ENCODE assay signal across 18 cellular contexts in the genomic region with DNA sequence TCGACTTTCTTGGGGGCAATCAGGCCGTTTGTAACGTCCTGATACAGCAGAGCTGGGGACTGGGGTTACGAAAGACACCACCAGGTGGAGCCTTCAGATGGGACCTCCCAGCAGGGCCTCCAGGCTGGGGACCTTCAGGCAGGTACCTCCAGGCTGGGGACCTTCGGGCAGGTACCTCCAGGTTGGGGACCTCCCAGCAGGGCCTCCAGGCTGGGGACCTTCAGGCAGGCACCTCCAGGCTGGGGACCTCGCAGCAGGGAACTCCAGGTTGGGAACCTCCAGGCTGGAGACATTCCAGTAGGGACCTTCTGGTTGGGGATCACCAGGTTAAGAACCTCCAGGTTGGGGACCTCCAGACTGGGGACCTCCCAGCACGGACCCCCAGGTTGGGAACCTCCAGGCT. TPM values are rescaled to one million over a fixed set of nuclear protein-coding genes. Genes with fewer than 3 reads are reported as not detected.
DNase-seq lines count a peak whose midpoint lies in the region; ATAC-seq, FAIRE-seq and TF ChIP-seq lines count a peak whose summit lies in the region.
"Had no signal": no experiment of that assay in that cellular context is flagged by ENCODE, and none has a peak within 500 bp of the region (broad histone marks: within the 10 kb centered on the region; RNA-seq: fewer than 3 reads in every experiment).

No MANE protein-coding gene starts in this region.

- no peaks in the 10 kb centered on the region for H3K27me3 ChIP-seq in K562 (ENCODE audit: control insufficient read depth in 2 of 2, insufficient read depth in 2 of 2, low read length in 2 of 2)
- H3K27me3 ChIP-seq: dorsolateral prefrontal cortex, Peyer's patch had no signal

- WGBS in K562 (ENCODE audit: insufficient coverage, low coverage, missing lambda C conversion rate) = 72% methylated on average over 7 of the region's 7 CpGs

- ATAC-seq in K562 = peak; percentile 40
- no peak for ATAC-seq in naive B cell (ENCODE audit: low read depth in 2 of 2)
- ATAC-seq: activated T-helper 17 cell treated with anti-CD3 and anti-CD28 coated beads, Interleukin-2, amount 50 U/mL, for 72 hours; T-helper 17 cell had no signal

- peaks cover 42 to 59% (median 52%) of the 10 kb centered on the region in 3 donors for H3K4me1 Mint-ChIP-seq in naive B cell
- H3K4me1 Mint-ChIP-seq in CD14-positive monocyte = peaks cover 15% of the 10 kb centered on the region

- CTCF ChIA-PET in K562 (lab: Yijun Ruan, JAX; ENCODE audit: low intra/inter-chr PET ratio) = interaction anchor here (0.6 kb wide), 1 partner anchor 154 kb away, joined by 4 read pairs; no protein-coding TSS in a partner anchor

- no peak overlapping the region for H3K4me2 ChIP-seq in K562 (ENCODE audit: insufficient read depth, low read length)

- in situ Hi-C loops in K562 (cut with MboI) = no loop called here

- H3K27me3 Mint-ChIP-seq in naive B cell (peaks cover 0 to 5% (median 0%) of the 10 kb centered on the region in 3 donors), CD14-positive monocyte (ENCODE audit: low read depth in 3 of 3) (peaks cover 1 to 4% (median 2%) of the 10 kb centered on the region in 3 donors)
- H3K27me3 Mint-ChIP-seq: activated T-helper 17 cell treated with anti-CD3 and anti-CD28 coated beads, Interleukin-2, amount 50 U/mL, for 72 hours; memory B cell; T-helper 17 cell had no signal

- intact Hi-C loops in K562 (cut with micrococcal nuclease) (no loop called here), CD14-positive monocyte (cut with micrococcal nuclease) (no loop called here)

- peaks cover 39% of the 10 kb centered on the region; the same call in 2 of the 3 replicates for H3K36me3 ChIP-seq in K562 (ENCODE audit: control insufficient read depth, insufficient read depth, low read length)
- H3K36me3 ChIP-seq: Peyer's patch had no signal

- peak in 1 of 2 experiments; percentile 22; a peak in 1 of 4 replicates for TF ChIP-seq RAD21 in K562 (CRISPR knock-in tag; conservative IDR thresholded peaks at IDR 0.05 in 1 of 2, IDR thresholded peaks at IDR 0.05 in 1 of 2)

- no peak for TF ChIP-seq EP300 in K562 (IDR thresholded peaks at IDR 0.05; ENCODE audit: low read length)

- peaks cover 49% of the 10 kb centered on the region for H3K79me2 ChIP-seq in K562 (ENCODE audit: control insufficient read depth, insufficient read depth, low read length)

- peaks cover 7% of the 10 kb centered on the region for H3K9me3 ChIP-seq in K562 (replicated peaks; ENCODE audit: control insufficient read depth, insufficient read depth, low read depth, low read length)
- H3K9me3 ChIP-seq: Peyer's patch had no signal

- H3K9me1 ChIP-seq in K562 (ENCODE audit: control insufficient read depth, insufficient read depth, low read length) = no peaks in the 10 kb centered on the region

- BruUV-seq in K562 (replicated peaks; lab: Mats Ljungman, UMichigan) = no TSS peak

- FAIRE-seq in K562 (lab: Jason Lieb, UNC) = no peak

- H4K20me1 ChIP-seq in K562 (replicated peaks; ENCODE audit: control insufficient read depth, insufficient read depth, low read length) = no peaks in the 10 kb centered on the region

- no peak overlapping the region for H3K9ac ChIP-seq in K562 (ENCODE audit: insufficient read depth in 1 of 2, low read depth in 2 of 2, low read length in 2 of 2)

- TF ChIP-seq CTCF in GM12865 (IDR thresholded peaks at IDR 0.05; ENCODE audit: insufficient read depth, low read depth, low read length, missing control alignments) (peak; percentile 11), K562 (IDR thresholded peaks at IDR 0.05 in 2 of 3, conservative IDR thresholded peaks at IDR 0.05 in 1 of 3; ENCODE audit: insufficient read depth in 2 of 3, low read depth in 1 of 3, low read length in 3 of 3) (peak; percentile 18 to 21 (median 18); a peak in 2 of 6 replicates), CD14-positive monocyte (IDR thresholded peaks at IDR 0.05) (no peak)

- peak overlapping the region in 1 of 8 donors; percentile 70 for H3K4me3 Mint-ChIP-seq in naive B cell
- no peak overlapping the region for H3K4me3 Mint-ChIP-seq in CD14-positive monocyte
- H3K4me3 Mint-ChIP-seq: activated T-helper 17 cell treated with anti-CD3 and anti-CD28 coated beads, Interleukin-2, amount 50 U/mL, for 72 hours; memory B cell; T-helper 17 cell had no signal

- H3K27ac ChIP-seq in K562 (ENCODE audit: extremely low read depth, low read depth, low read length) = no peak overlapping the region
- H3K27ac ChIP-seq: Peyer's patch, skin epidermis had no signal

- H2AFZ ChIP-seq in K562 (ENCODE audit: low read depth, low read length) = no peak overlapping the region

- no peak for TF ChIP-seq POLR2A in K562 (conservative IDR thresholded peaks at IDR 0.05)

- H3K36me3 Mint-ChIP-seq in naive B cell (peaks cover 0 to 17% of the 10 kb centered on the region in 2 donors), CD14-positive monocyte (peaks cover 21 to 52% of the 10 kb centered on the region in 2 donors)

- peak overlapping the region in 5 of 6 donors; percentile 79 to 99 (median 91) for H3K27ac Mint-ChIP-seq in naive B cell
- no peak overlapping the region for H3K27ac Mint-ChIP-seq in CD14-positive monocyte
- H3K27ac Mint-ChIP-seq: memory B cell, T-helper 17 cell had no signal

- DNase-seq in GM12865 (ENCODE audit: low read depth) (no peak), HT-29 (ENCODE audit: low spot score) (peak; percentile 39), K562 (ENCODE audit: extremely low read depth in 1 of 4, low spot score in 3 of 4) (peak in 1 of 4 experiments; percentile 26), naive B cell (no peak), CD14-positive monocyte (ENCODE audit: low spot score) (no peak), DMS153 treated with DMSO at 0.1 percent for 48 hours (lab: John Stamatoyannopoulos, UW; ENCODE audit: unreplicated experiment) (no peak), GDM1 (lab: John Stamatoyannopoulos, UW) (no peak)
- DNase-seq in activated effector memory CD4-positive, alpha-beta T cell treated with Interleukin-2 at 50 U/mL for 16 hours = no peak
- DNase-seq: dorsolateral prefrontal cortex, NCI-H1092, NCI-H345, Peyer's patch, T-helper 17 cell had no signal

- no peak overlapping the region for H3K4me3 ChIP-seq in GM12865 (ENCODE audit: low read depth, low read length)
- H3K4me3 ChIP-seq in K562 = no peak overlapping the region
- H3K4me3 ChIP-seq: dorsolateral prefrontal cortex, Peyer's patch, skin epidermis had no signal

- H3K4me1 ChIP-seq in K562 (replicated peaks in 1 of 2; ENCODE audit: control insufficient read depth in 2 of 2, insufficient read depth in 2 of 2, low read length in 2 of 2) = peaks cover 0 to 74% of the 10 kb centered on the region in 2 experiments; a peak in 2 of 5 replicates

- H3K9me3 Mint-ChIP-seq in naive B cell (peaks cover 0 to 7% (median 0%) of the 10 kb centered on the region in 7 donors), CD14-positive monocyte (peaks cover 28 to 46% (median 36%) of the 10 kb centered on the region in 7 donors)
- H3K9me3 Mint-ChIP-seq: activated T-helper 17 cell treated with anti-CD3 and anti-CD28 coated beads, Interleukin-2, amount 50 U/mL, for 72 hours; memory B cell had no signal

- POLR2A ChIA-PET in K562 (lab: Yijun Ruan, JAX) = interaction anchor here (0.6 kb wide), 1 partner anchor 16 kb away, joined by 7 read pairs; no protein-coding TSS in a partner anchor

RNA-seq across cellular contexts. Expression of a gene that starts 23.5 kb away (rescaled TPM):
- 4.1 and 4.3 TPM in 2 replicates for total RNA-seq in HT-29 (2014; rRNA removed; shearing (Covaris generic))
- 8.9 and 13.9 TPM in 2 replicates for total RNA-seq in K562 (2011; cell fraction: chromatin; rRNA removed; ENCODE audit: low replicate concordance)
- 11.3 and 14.1 TPM in 2 replicates for total RNA-seq in K562 (2011; cell fraction: nucleolus; rRNA removed)
- 6.3 and 7.0 TPM in 2 replicates for total RNA-seq in K562 (2011; cell fraction: nucleoplasm; rRNA removed)
- total RNA-seq in K562 (2014; rRNA removed) = 0.41 and 1.3 TPM in 2 replicates
- total RNA-seq in K562 (2014; rRNA removed; fragmentation: Illumina TruSeq; extraction: Trizol) = 0.22 and 0.45 TPM in 2 replicates
- 0.40 and 0.68 TPM in 2 replicates for total RNA-seq in K562 (2015; rRNA removed; fragmentation: Illumina TruSeq; extraction: Trizol)
- 1.9 and 2.6 TPM in 2 replicates for total RNA-seq in K562 (2021)
- 2.5 and 3.6 TPM in 2 replicates for polyA plus RNA-seq in K562 (2011; rRNA removed)
- polyA plus RNA-seq in K562 (2011; cell fraction: cytosol; rRNA removed) = 2.5 and 8.6 TPM in 2 replicates
- polyA plus RNA-seq in K562 (2011; cell fraction: nucleus; rRNA removed) = 2.9 TPM in 2 replicates
- polyA plus RNA-seq in K562 (2012) = 1.8 and 2.2 TPM in 2 replicates
- 0.46 and 0.64 TPM in 2 replicates for polyA plus RNA-seq in K562 (2014; fragmentation: Illumina TruSeq; extraction: Trizol)
- polyA plus RNA-seq in K562 (2014; fragmentation: Nextera tagmentation; extraction: Ambion mirVana) = not detected
- 0.67 and 1.8 TPM in 2 replicates for polyA plus RNA-seq in K562 (2014; rRNA removed)
- polyA minus RNA-seq in K562 (2011; rRNA and poly(A)+ RNA removed) = 1.3 and 4.1 TPM in 2 replicates
- polyA minus RNA-seq in K562 (2011; cell fraction: cytosol; rRNA and poly(A)+ RNA removed) = 1.9 and 2.6 TPM in 2 replicates
- polyA minus RNA-seq in K562 (2011; cell fraction: nucleus; rRNA and poly(A)+ RNA removed) = 5.8 and 6.2 TPM in 2 replicates
- polyA plus RNA-seq in naive B cell (ENCODE audit: low read depth in 6 of 6) = 1 to 10 TPM; 2.0 to 9.7 (median 3.9) TPM
- polyA plus RNA-seq in CD14-positive monocyte = under 1 TPM; 0.48 TPM

RNA-seq across cellular contexts. Expression of a gene that starts 37.9 kb away (rescaled TPM):
- 1.9 and 3.7 TPM in 2 replicates for total RNA-seq in HT-29 (2014; rRNA removed; shearing (Covaris generic))
- not detected in 2 replicates for total RNA-seq in K562 (2011; cell fraction: chromatin; rRNA removed; ENCODE audit: low replicate concordance)
- not detected in 2 replicates for total RNA-seq in K562 (2011; cell fraction: nucleolus; rRNA removed)
- not detected in 2 replicates for total RNA-seq in K562 (2011; cell fraction: nucleoplasm; rRNA removed)
- total RNA-seq in K562 (2014; rRNA removed) (not detected in 2 replicates), K562 (2014; rRNA removed; fragmentation: Illumina TruSeq; extraction: Trizol) (not detected in 2 replicates), K562 (2015; rRNA removed; fragmentation: Illumina TruSeq; extraction: Trizol) (not detected in 2 replicates), K562 (2021) (not detected in 2 replicates)
- polyA plus RNA-seq in K562 (2011; rRNA removed) (not detected in 2 replicates), K562 (2014; fragmentation: Illumina TruSeq; extraction: Trizol) (not detected in 2 replicates), K562 (2014; fragmentation: Nextera tagmentation; extraction: Ambion mirVana) (not detected), K562 (2014; rRNA removed) (0.07 TPM in 1 of 2 replicates, not detected in the other), naive B cell (ENCODE audit: low read depth in 6 of 6) (not detected), CD14-positive monocyte (not detected)
- polyA plus RNA-seq in K562 (2011; cell fraction: cytosol; rRNA removed) = not detected in 2 replicates
- polyA plus RNA-seq in K562 (2011; cell fraction: nucleus; rRNA removed) = not detected in 2 replicates
- 0.14 TPM in 1 of 2 replicates, not detected in the other for polyA plus RNA-seq in K562 (2012)
- not detected in 2 replicates for polyA minus RNA-seq in K562 (2011; rRNA and poly(A)+ RNA removed)
- polyA minus RNA-seq in K562 (2011; cell fraction: cytosol; rRNA and poly(A)+ RNA removed) = not detected in 2 replicates
- not detected in 2 replicates for polyA minus RNA-seq in K562 (2011; cell fraction: nucleus; rRNA and poly(A)+ RNA removed)
- total RNA-seq: activated T-helper 17 cell treated with anti-CD3 and anti-CD28 coated beads, Interleukin-2, amount 50 U/mL, for 72 hours; aorta; omental fat pad; T-helper 17 cell had no signal
- polyA plus RNA-seq: aorta had no signal

RNA-seq across cellular contexts. Expression of a gene that starts 45.5 kb away (rescaled TPM):
- total RNA-seq in HT-29 (2014; rRNA removed; shearing (Covaris generic)) = 15.2 and 21.6 TPM in 2 replicates
- total RNA-seq in K562 (2011; cell fraction: chromatin; rRNA removed; ENCODE audit: low replicate concordance) = 75.3 and 83.0 TPM in 2 replicates
- total RNA-seq in K562 (2011; cell fraction: nucleolus; rRNA removed) = 39.2 and 42.0 TPM in 2 replicates
- 67.4 and 75.2 TPM in 2 replicates for total RNA-seq in K562 (2011; cell fraction: nucleoplasm; rRNA removed)
- 7.9 and 11.7 TPM in 2 replicates for total RNA-seq in K562 (2014; rRNA removed)
- total RNA-seq in K562 (2014; rRNA removed; fragmentation: Illumina TruSeq; extraction: Trizol) = 9.8 and 11.9 TPM in 2 replicates
- 8.6 and 9.4 TPM in 2 replicates for total RNA-seq in K562 (2015; rRNA removed; fragmentation: Illumina TruSeq; extraction: Trizol)
- total RNA-seq in K562 (2021) = 10.2 and 10.5 TPM in 2 replicates
- 7.3 and 8.1 TPM in 2 replicates for polyA plus RNA-seq in K562 (2011; rRNA removed)
- 5.8 and 6.1 TPM in 2 replicates for polyA plus RNA-seq in K562 (2011; cell fraction: cytosol; rRNA removed)
- 12.8 and 14.3 TPM in 2 replicates for polyA plus RNA-seq in K562 (2011; cell fraction: nucleus; rRNA removed)
- 8.1 and 9.5 TPM in 2 replicates for polyA plus RNA-seq in K562 (2012)
- 6.0 and 6.1 TPM in 2 replicates for polyA plus RNA-seq in K562 (2014; fragmentation: Illumina TruSeq; extraction: Trizol)
- polyA plus RNA-seq in K562 (2014; fragmentation: Nextera tagmentation; extraction: Ambion mirVana) = 1 to 10 TPM; 5.2 to 5.9 TPM
- 10.4 and 11.1 TPM in 2 replicates for polyA plus RNA-seq in K562 (2014; rRNA removed)
- 11.5 and 14.7 TPM in 2 replicates for polyA minus RNA-seq in K562 (2011; rRNA and poly(A)+ RNA removed)
- 1.1 and 2.5 TPM in 2 replicates for polyA minus RNA-seq in K562 (2011; cell fraction: cytosol; rRNA and poly(A)+ RNA removed)
- polyA minus RNA-seq in K562 (2011; cell fraction: nucleus; rRNA and poly(A)+ RNA removed) = 11.0 and 17.1 TPM in 2 replicates
- polyA plus RNA-seq in naive B cell (ENCODE audit: low read depth in 6 of 6) = 10 to 100 TPM; 22.6 to 34.5 (median 27.0) TPM
- polyA plus RNA-seq in CD14-positive monocyte = 1 to 10 TPM; 7.4 to 7.6 TPM

Comparison
In these comparisons a context has a peak if more than half of its experiments do, and no peak if none do; other contexts are left out.
1. H3K27ac Mint-ChIP-seq: peak in naive B cell (5 of 6); none in CD14-positive monocyte (0 of 7).